ENCODE assay signal across 31 cellular contexts in the genomic region with DNA sequence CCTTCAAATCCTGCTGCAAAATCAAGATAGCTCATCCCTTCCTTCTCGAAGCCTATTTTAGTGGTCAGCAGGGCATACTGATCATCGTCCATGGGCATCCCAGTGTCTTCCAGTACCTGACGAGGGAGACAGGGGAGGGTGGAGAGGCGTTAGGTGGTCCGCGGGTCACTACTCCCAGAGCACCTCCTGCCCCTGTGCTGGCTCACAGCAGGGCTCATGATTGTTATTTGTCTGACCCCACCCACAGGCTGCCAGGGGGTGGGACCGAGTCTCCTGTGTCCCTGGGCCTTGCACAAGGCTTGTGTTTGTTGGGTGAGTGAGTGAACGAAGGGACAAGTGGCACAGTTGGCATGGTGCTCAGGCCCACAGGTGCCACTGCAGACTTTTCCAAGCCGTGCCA.
"Had no signal": no experiment of that assay in that cellular context is flagged by ENCODE, and none has a peak within 500 bp of the region (broad histone marks: within the 10 kb centered on the region; RNA-seq: fewer than 3 reads in every experiment).

No MANE protein-coding gene starts in this region.

- H3K27ac ChIP-seq: neutrophil, ovary, parathyroid adenoma, psoas muscle, right lobe of liver, sigmoid colon, suprapubic skin, testis, tibial artery, transverse colon, upper lobe of left lung, vagina had no signal

- H3K79me2 ChIP-seq: parathyroid adenoma had no signal

- H3K4me3 Mint-ChIP-seq: naive thymus-derived CD8-positive, alpha-beta T cell; natural killer cell treated with Interleukin-12 subunit alpha and Interleukin-12 subunit beta and Interleukin-15 and Interleukin-18, amount 100 ng/mL, for 72 hours; nephron progenitor cell; neural crest cell; stimulated activated effector memory CD8-positive, alpha-beta T cell treated with anti-CD3 and anti-CD28 coated beads, Interleukin-12 subunit alpha, Interleukin-12 subunit beta, amount 100 ng/mL, for 72 hours; stimulated activated naive CD8-positive, alpha-beta T cell treated with anti-CD3 and anti-CD28 coated beads, Interleukin-15, amount 100 ng/mL, for 72 hours had no signal

- H3K9me3 ChIP-seq: neutrophil, ovary, right lobe of liver, suprapubic skin, testis, vagina had no signal

- ATAC-seq: naive thymus-derived CD8-positive, alpha-beta T cell; natural killer cell treated with Interleukin-12 subunit alpha and Interleukin-12 subunit beta and Interleukin-15 and Interleukin-18, amount 100 ng/mL, for 72 hours; psoas muscle; right cardiac atrium; right lobe of liver; stimulated activated effector memory CD8-positive, alpha-beta T cell treated with anti-CD3 and anti-CD28 coated beads, Interleukin-12 subunit alpha, Interleukin-12 subunit beta, amount 100 ng/mL, for 72 hours; stimulated activated naive CD8-positive, alpha-beta T cell treated with anti-CD3 and anti-CD28 coated beads, Interleukin-15, amount 100 ng/mL, for 72 hours; stimulated activated naive CD8-positive, alpha-beta T cell treated with anti-CD3 and anti-CD28 coated beads, Interleukin-15, Interleukin-2, amounts not matched to agents 100 U/mL and 50 U/mL, for 24 hours had no signal

- H3K4me1 ChIP-seq: parathyroid adenoma, psoas muscle, right lobe of liver, sigmoid colon, suprapubic skin, testis, tibial artery, transverse colon, upper lobe of left lung, vagina had no signal

- H3K4me3 ChIP-seq: ovary, psoas muscle, right lobe of liver, sigmoid colon, suprapubic skin, testis, tibial artery, transverse colon, upper lobe of left lung, vagina had no signal

- H3K27me3 Mint-ChIP-seq: progenitor cell of endocrine pancreas; stimulated activated naive CD8-positive, alpha-beta T cell treated with anti-CD3 and anti-CD28 coated beads, Interleukin-15, amount 100 ng/mL, for 72 hours had no signal

- H3K9ac ChIP-seq: parathyroid adenoma had no signal

- H3K27me3 ChIP-seq: neutrophil, ovary, right lobe of liver, sigmoid colon, suprapubic skin, testis, tibial artery, transverse colon, upper lobe of left lung, vagina had no signal

- H2AFZ ChIP-seq: parathyroid adenoma had no signal

- H3K4me1 Mint-ChIP-seq: naive thymus-derived CD8-positive, alpha-beta T cell; stimulated activated effector memory CD8-positive, alpha-beta T cell treated with anti-CD3 and anti-CD28 coated beads, Interleukin-12 subunit alpha, Interleukin-12 subunit beta, amount 100 ng/mL, for 72 hours; stimulated activated naive CD8-positive, alpha-beta T cell treated with anti-CD3 and anti-CD28 coated beads, Interleukin-15, amount 100 ng/mL, for 72 hours had no signal

- FAIRE-seq: small intestine, urothelium cell line had no signal

- H3K36me3 ChIP-seq: neutrophil, ovary, right lobe of liver, sigmoid colon, suprapubic skin, tibial artery, transverse colon, upper lobe of left lung, vagina had no signal

- H3K27ac Mint-ChIP-seq: natural killer cell treated with Interleukin-12 subunit alpha and Interleukin-12 subunit beta and Interleukin-15 and Interleukin-18, amount 100 ng/mL, for 72 hours; progenitor cell of endocrine pancreas; stimulated activated effector memory CD8-positive, alpha-beta T cell treated with anti-CD3 and anti-CD28 coated beads, Interleukin-12 subunit alpha, Interleukin-12 subunit beta, amount 100 ng/mL, for 72 hours had no signal

- DNase-seq: naive thymus-derived CD8-positive, alpha-beta T cell; nephron progenitor cell; nucleus accumbens; ovary; posterior cingulate gyrus; psoas muscle; right cardiac atrium; right lobe of liver; sigmoid colon; small intestine; stimulated activated CD4-positive, alpha-beta T cell treated with anti-CD3 and anti-CD28 coated beads, Interleukin-15, amount 100 ng/mL, for 24 hours; stimulated activated CD4-positive, alpha-beta T cell treated with anti-CD3 and anti-CD28 coated beads, Interleukin-2, amount 100 ng/mL, for 24 hours; stimulated activated CD4-positive, alpha-beta T cell treated with anti-CD3 and anti-CD28 coated beads, Interleukin-2, amount 100 ng/mL, for 48 hours; stimulated activated CD4-positive, alpha-beta T cell treated with anti-CD3 and anti-CD28 coated beads, Interleukin-4, amount 100 ng/mL, for 24 hours; stimulated activated naive CD4-positive, alpha-beta T cell; stimulated activated naive CD8-positive, alpha-beta T cell treated with anti-CD3 and anti-CD28 coated beads, Interleukin-15, amount 100 ng/mL, for 72 hours; stimulated activated naive CD8-positive, alpha-beta T cell treated with anti-CD3 and anti-CD28 coated beads, Interleukin-15, Interleukin-2, amounts not matched to agents 100 U/mL and 50 U/mL, for 24 hours; substantia nigra; testis; tibial artery; transverse colon; upper lobe of left lung had no signal

- H3K36me3 Mint-ChIP-seq: stimulated activated effector memory CD8-positive, alpha-beta T cell treated with anti-CD3 and anti-CD28 coated beads, Interleukin-12 subunit alpha, Interleukin-12 subunit beta, amount 100 ng/mL, for 72 hours had no signal
